Comparison of ENCODE assay signal across 1 cellular context in the genomic region with DNA sequence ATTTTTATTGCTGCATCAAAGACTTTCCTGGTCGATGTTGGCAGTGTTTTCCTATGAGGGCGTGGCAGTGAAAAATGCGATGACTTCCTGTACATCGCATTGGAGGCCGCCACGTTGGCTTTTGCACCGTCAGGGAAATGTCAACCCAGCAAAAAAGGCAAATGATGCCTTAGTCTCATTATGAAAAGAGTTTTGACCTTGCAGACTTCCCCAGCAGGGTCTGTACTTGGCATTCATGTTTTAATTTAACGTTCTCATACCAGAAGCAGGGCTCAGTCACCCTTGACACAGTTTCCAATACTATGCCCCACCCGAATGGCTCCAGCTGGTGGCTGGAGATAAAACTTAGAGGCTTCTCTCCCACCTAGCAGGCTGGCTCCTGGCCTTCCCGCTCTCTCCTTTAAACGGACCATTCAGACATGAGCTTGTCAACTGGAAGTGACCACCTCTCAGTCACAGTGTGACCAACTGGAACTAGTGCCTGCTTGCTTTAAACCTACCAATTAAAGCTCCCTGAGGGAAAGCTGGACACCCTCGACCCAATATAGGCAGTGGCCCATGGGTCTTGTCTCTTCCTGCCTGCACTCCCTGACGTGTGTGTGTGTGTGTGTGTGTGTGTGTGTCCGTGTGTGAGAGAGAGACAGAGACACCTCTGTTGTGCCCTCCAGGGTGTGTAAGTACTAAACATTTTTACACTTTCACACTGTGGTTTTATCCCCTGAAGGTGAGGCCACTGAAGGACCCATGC.
A peak's percentile ranks its signal among the peaks of the same experiment; 100 is the strongest.
TF ChIP-seq lines count a peak whose summit lies in the region.

No MANE protein-coding gene starts in this region.

TF ChIP-seq in K562, 482 proteins besides CTCF, POLR2A, EP300 and RAD21 (continued from another document and continues in another):
- TF ChIP-seq, protein P1, sequence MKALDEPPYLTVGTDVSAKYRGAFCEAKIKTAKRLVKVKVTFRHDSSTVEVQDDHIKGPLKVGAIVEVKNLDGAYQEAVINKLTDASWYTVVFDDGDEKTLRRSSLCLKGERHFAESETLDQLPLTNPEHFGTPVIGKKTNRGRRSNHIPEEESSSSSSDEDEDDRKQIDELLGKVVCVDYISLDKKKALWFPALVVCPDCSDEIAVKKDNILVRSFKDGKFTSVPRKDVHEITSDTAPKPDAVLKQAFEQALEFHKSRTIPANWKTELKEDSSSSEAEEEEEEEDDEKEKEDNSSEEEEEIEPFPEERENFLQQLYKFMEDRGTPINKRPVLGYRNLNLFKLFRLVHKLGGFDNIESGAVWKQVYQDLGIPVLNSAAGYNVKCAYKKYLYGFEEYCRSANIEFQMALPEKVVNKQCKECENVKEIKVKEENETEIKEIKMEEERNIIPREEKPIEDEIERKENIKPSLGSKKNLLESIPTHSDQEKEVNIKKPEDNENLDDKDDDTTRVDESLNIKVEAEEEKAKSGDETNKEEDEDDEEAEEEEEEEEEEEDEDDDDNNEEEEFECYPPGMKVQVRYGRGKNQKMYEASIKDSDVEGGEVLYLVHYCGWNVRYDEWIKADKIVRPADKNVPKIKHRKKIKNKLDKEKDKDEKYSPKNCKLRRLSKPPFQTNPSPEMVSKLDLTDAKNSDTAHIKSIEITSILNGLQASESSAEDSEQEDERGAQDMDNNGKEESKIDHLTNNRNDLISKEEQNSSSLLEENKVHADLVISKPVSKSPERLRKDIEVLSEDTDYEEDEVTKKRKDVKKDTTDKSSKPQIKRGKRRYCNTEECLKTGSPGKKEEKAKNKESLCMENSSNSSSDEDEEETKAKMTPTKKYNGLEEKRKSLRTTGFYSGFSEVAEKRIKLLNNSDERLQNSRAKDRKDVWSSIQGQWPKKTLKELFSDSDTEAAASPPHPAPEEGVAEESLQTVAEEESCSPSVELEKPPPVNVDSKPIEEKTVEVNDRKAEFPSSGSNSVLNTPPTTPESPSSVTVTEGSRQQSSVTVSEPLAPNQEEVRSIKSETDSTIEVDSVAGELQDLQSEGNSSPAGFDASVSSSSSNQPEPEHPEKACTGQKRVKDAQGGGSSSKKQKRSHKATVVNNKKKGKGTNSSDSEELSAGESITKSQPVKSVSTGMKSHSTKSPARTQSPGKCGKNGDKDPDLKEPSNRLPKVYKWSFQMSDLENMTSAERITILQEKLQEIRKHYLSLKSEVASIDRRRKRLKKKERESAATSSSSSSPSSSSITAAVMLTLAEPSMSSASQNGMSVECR (CRISPR knock-in tag; IDR thresholded peaks at IDR 0.05), result no peak
- TF ChIP-seq RUNX1 (IDR thresholded peaks at IDR 0.05; ENCODE audit: low read depth), result no peak
- 0 out of 2 replicates have a peak, but pooled peaks have one; percentile 7 for TF ChIP-seq SMAD3 (CRISPR knock-in tag; conservative IDR thresholded peaks at IDR 0.05)
- TF ChIP-seq, protein P2, sequence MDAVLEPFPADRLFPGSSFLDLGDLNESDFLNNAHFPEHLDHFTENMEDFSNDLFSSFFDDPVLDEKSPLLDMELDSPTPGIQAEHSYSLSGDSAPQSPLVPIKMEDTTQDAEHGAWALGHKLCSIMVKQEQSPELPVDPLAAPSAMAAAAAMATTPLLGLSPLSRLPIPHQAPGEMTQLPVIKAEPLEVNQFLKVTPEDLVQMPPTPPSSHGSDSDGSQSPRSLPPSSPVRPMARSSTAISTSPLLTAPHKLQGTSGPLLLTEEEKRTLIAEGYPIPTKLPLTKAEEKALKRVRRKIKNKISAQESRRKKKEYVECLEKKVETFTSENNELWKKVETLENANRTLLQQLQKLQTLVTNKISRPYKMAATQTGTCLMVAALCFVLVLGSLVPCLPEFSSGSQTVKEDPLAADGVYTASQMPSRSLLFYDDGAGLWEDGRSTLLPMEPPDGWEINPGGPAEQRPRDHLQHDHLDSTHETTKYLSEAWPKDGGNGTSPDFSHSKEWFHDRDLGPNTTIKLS (IDR thresholded peaks at IDR 0.05; ENCODE audit: borderline replicate concordance, low read depth), result peak; percentile 93
- TF ChIP-seq ZFP1 (CRISPR knock-in tag; IDR thresholded peaks at IDR 0.05), result no peak
- no peak for TF ChIP-seq FIP1L1 (IDR thresholded peaks at IDR 0.05; ENCODE audit: low read depth, low read length, poor library complexity, severe bottlenecking)
- TF ChIP-seq ZNF695 (CRISPR knock-in tag; IDR thresholded peaks at IDR 0.05), result no peak
- TF ChIP-seq TFAM (CRISPR knock-in tag; conservative IDR thresholded peaks at IDR 0.05), result no peak
- TF ChIP-seq, protein P3, sequence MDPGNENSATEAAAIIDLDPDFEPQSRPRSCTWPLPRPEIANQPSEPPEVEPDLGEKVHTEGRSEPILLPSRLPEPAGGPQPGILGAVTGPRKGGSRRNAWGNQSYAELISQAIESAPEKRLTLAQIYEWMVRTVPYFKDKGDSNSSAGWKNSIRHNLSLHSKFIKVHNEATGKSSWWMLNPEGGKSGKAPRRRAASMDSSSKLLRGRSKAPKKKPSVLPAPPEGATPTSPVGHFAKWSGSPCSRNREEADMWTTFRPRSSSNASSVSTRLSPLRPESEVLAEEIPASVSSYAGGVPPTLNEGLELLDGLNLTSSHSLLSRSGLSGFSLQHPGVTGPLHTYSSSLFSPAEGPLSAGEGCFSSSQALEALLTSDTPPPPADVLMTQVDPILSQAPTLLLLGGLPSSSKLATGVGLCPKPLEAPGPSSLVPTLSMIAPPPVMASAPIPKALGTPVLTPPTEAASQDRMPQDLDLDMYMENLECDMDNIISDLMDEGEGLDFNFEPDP (CRISPR knock-in tag; IDR thresholded peaks at IDR 0.05), result no peak
- peak; percentile 85 for TF ChIP-seq SMARCC2 (IDR thresholded peaks at IDR 0.05; ENCODE audit: low read depth)
- TF ChIP-seq SPI1 (IDR thresholded peaks at IDR 0.05; ENCODE audit: borderline replicate concordance, low read depth, low read length), result no peak
- TF ChIP-seq ZNF707 (CRISPR knock-in tag; conservative IDR thresholded peaks at IDR 0.05), result no peak
- TF ChIP-seq BRD9 (IDR thresholded peaks at IDR 0.05; ENCODE audit: low read depth, partially characterized antibody), result peak; percentile 78
- TF ChIP-seq, protein P4, sequence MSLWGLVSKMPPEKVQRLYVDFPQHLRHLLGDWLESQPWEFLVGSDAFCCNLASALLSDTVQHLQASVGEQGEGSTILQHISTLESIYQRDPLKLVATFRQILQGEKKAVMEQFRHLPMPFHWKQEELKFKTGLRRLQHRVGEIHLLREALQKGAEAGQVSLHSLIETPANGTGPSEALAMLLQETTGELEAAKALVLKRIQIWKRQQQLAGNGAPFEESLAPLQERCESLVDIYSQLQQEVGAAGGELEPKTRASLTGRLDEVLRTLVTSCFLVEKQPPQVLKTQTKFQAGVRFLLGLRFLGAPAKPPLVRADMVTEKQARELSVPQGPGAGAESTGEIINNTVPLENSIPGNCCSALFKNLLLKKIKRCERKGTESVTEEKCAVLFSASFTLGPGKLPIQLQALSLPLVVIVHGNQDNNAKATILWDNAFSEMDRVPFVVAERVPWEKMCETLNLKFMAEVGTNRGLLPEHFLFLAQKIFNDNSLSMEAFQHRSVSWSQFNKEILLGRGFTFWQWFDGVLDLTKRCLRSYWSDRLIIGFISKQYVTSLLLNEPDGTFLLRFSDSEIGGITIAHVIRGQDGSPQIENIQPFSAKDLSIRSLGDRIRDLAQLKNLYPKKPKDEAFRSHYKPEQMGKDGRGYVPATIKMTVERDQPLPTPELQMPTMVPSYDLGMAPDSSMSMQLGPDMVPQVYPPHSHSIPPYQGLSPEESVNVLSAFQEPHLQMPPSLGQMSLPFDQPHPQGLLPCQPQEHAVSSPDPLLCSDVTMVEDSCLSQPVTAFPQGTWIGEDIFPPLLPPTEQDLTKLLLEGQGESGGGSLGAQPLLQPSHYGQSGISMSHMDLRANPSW (CRISPR knock-in tag; IDR thresholded peaks at IDR 0.05), result no peak; the same call in 1 of the 2 replicates
- TF ChIP-seq FOXJ3 (CRISPR knock-in tag; IDR thresholded peaks at IDR 0.05), result no peak
- TF ChIP-seq ETV5 (CRISPR knock-in tag; IDR thresholded peaks at IDR 0.05; ENCODE audit: low read depth), result peak; percentile 60; the same call in 1 of the 2 replicates
- TF ChIP-seq, protein P5, sequence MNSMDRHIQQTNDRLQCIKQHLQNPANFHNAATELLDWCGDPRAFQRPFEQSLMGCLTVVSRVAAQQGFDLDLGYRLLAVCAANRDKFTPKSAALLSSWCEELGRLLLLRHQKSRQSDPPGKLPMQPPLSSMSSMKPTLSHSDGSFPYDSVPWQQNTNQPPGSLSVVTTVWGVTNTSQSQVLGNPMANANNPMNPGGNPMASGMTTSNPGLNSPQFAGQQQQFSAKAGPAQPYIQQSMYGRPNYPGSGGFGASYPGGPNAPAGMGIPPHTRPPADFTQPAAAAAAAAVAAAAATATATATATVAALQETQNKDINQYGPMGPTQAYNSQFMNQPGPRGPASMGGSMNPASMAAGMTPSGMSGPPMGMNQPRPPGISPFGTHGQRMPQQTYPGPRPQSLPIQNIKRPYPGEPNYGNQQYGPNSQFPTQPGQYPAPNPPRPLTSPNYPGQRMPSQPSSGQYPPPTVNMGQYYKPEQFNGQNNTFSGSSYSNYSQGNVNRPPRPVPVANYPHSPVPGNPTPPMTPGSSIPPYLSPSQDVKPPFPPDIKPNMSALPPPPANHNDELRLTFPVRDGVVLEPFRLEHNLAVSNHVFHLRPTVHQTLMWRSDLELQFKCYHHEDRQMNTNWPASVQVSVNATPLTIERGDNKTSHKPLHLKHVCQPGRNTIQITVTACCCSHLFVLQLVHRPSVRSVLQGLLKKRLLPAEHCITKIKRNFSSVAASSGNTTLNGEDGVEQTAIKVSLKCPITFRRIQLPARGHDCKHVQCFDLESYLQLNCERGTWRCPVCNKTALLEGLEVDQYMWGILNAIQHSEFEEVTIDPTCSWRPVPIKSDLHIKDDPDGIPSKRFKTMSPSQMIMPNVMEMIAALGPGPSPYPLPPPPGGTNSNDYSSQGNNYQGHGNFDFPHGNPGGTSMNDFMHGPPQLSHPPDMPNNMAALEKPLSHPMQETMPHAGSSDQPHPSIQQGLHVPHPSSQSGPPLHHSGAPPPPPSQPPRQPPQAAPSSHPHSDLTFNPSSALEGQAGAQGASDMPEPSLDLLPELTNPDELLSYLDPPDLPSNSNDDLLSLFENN (IDR thresholded peaks at IDR 0.05; ENCODE audit: low read depth in 2 of 2, low read length in 2 of 2), result peak in 1 of 2 experiments; percentile 91; a peak in 2 of 4 replicates
- no peak for TF ChIP-seq ZNF778 (CRISPR knock-in tag; IDR thresholded peaks at IDR 0.05)
- TF ChIP-seq CHD2 (IDR thresholded peaks at IDR 0.05; ENCODE audit: low read depth, low read length), result no peak
- TF ChIP-seq, protein P6, sequence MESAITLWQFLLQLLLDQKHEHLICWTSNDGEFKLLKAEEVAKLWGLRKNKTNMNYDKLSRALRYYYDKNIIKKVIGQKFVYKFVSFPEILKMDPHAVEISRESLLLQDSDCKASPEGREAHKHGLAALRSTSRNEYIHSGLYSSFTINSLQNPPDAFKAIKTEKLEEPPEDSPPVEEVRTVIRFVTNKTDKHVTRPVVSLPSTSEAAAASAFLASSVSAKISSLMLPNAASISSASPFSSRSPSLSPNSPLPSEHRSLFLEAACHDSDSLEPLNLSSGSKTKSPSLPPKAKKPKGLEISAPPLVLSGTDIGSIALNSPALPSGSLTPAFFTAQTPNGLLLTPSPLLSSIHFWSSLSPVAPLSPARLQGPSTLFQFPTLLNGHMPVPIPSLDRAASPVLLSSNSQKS (CRISPR knock-in tag; IDR thresholded peaks at IDR 0.05), result no peak
- TF ChIP-seq NR2F6 (CRISPR knock-in tag; IDR thresholded peaks at IDR 0.05), result no peak
- peak; percentile 93 for TF ChIP-seq EP400 (IDR thresholded peaks at IDR 0.05)
- no peak for TF ChIP-seq BCL6 (CRISPR knock-in tag; IDR thresholded peaks at IDR 0.05)
- TF ChIP-seq KLF10 (CRISPR knock-in tag; IDR thresholded peaks at IDR 0.05), result no peak
- TF ChIP-seq, protein P7, sequence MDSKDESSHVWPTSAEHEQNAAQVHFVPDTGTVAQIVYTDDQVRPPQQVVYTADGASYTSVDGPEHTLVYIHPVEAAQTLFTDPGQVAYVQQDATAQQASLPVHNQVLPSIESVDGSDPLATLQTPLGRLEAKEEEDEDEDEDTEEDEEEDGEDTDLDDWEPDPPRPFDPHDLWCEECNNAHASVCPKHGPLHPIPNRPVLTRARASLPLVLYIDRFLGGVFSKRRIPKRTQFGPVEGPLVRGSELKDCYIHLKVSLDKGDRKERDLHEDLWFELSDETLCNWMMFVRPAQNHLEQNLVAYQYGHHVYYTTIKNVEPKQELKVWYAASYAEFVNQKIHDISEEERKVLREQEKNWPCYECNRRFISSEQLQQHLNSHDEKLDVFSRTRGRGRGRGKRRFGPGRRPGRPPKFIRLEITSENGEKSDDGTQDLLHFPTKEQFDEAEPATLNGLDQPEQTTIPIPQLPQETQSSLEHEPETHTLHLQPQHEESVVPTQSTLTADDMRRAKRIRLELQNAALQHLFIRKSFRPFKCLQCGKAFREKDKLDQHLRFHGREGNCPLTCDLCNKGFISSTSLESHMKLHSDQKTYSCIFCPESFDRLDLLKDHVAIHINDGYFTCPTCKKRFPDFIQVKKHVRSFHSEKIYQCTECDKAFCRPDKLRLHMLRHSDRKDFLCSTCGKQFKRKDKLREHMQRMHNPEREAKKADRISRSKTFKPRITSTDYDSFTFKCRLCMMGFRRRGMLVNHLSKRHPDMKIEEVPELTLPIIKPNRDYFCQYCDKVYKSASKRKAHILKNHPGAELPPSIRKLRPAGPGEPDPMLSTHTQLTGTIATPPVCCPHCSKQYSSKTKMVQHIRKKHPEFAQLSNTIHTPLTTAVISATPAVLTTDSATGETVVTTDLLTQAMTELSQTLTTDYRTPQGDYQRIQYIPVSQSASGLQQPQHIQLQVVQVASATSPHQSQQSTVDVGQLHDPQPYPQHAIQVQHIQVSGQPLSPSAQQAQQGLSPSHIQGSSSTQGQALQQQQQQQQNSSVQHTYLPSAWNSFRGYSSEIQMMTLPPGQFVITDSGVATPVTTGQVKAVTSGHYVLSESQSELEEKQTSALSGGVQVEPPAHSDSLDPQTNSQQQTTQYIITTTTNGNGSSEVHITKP (IDR thresholded peaks at IDR 0.05; ENCODE audit: partially characterized antibody), result peak; percentile 83
- TF ChIP-seq ZNF146 (CRISPR knock-in tag; IDR thresholded peaks at IDR 0.05; ENCODE audit: unreplicated experiment), result no peak
- TF ChIP-seq U2AF1 (optimal IDR thresholded peaks at IDR 0.05; ENCODE audit: low read depth, low read length), result no peak
- peak in 1 of 2 experiments; percentile 35; a peak in 2 of 4 replicates for TF ChIP-seq FOXK2 (conservative IDR thresholded peaks at IDR 0.05 in 1 of 2, IDR thresholded peaks at IDR 0.05 in 1 of 2; ENCODE audit: low read depth in 2 of 2)
- no peak for TF ChIP-seq YBX1 (IDR thresholded peaks at IDR 0.05)
- TF ChIP-seq, protein P8, sequence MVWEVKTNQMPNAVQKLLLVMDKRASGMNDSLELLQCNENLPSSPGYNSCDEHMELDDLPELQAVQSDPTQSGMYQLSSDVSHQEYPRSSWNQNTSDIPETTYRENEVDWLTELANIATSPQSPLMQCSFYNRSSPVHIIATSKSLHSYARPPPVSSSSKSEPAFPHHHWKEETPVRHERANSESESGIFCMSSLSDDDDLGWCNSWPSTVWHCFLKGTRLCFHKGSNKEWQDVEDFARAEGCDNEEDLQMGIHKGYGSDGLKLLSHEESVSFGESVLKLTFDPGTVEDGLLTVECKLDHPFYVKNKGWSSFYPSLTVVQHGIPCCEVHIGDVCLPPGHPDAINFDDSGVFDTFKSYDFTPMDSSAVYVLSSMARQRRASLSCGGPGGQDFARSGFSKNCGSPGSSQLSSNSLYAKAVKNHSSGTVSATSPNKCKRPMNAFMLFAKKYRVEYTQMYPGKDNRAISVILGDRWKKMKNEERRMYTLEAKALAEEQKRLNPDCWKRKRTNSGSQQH (CRISPR knock-in tag; IDR thresholded peaks at IDR 0.05), result peak; percentile 43; the same call in 1 of the 2 replicates
- no peak for TF ChIP-seq RFX7 (CRISPR knock-in tag; IDR thresholded peaks at IDR 0.05)
- TF ChIP-seq SIN3A (IDR thresholded peaks at IDR 0.05; ENCODE audit: borderline replicate concordance in 2 of 2, control insufficient read depth in 1 of 2, low read depth in 2 of 2, low read length in 2 of 2), result peak in 1 of 2 experiments; percentile 4; a peak in 1 of 4 replicates
- TF ChIP-seq FUS (optimal IDR thresholded peaks at IDR 0.05; ENCODE audit: low read depth, low read length), result no peak
- TF ChIP-seq CHCHD3 (CRISPR knock-in tag; IDR thresholded peaks at IDR 0.05), result no peak
- TF ChIP-seq SMAD4 (CRISPR knock-in tag; conservative IDR thresholded peaks at IDR 0.05), result peak; percentile 98
